29 cellular contexts compared by ENCODE assay signal in the genomic region with DNA sequence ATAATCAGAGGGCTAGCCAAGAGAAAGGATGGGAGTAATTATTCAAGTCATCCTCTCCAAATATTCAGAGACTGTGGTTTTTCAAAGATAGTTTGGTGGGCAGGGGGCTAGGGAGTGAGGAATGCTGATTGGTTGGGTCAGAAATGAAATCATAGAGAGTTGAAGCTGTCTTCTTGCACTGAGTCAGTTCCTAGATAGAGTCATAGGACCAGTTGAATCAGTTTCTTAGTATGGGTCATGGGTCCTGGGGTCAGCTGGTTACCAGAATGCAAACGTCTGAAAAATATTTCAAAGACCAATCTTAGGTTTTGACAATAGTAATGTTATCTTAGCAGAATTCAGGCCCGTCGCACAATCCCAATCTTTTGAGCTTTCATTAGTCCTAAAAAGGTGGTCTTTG.
"Had no signal": no experiment of that assay in that cellular context is flagged by ENCODE, and none has a peak within 500 bp of the region (broad histone marks: within the 10 kb centered on the region; RNA-seq: fewer than 3 reads in every experiment).

No MANE protein-coding gene starts in this region.

- H3K9me3 Mint-ChIP-seq: natural killer cell; stimulated activated naive CD8-positive, alpha-beta T cell treated with anti-CD3 and anti-CD28 coated beads, Interleukin-15, Interleukin-2, amounts not matched to agents 100 ng/mL and 50 ng/mL, for 24 hours had no signal

- H3K36me3 ChIP-seq: left lung, lower lobe of right lung, neural progenitor cell, neutrophil, ovary, right atrium auricular region, right lobe of liver, suprapubic skin, thoracic aorta, tibial artery, upper lobe of right lung had no signal

- H3K9ac ChIP-seq: neural progenitor cell had no signal

- H3K27ac ChIP-seq: left lung, lower lobe of right lung, neural progenitor cell, neutrophil, ovary, right atrium auricular region, right lobe of liver, suprapubic skin, thoracic aorta, tibial artery, upper lobe of right lung had no signal

- H3K4me3 Mint-ChIP-seq: mesothelial cell of epicardium; naive B cell; natural killer cell; nephron progenitor cell; neural progenitor cell; stimulated activated naive CD8-positive, alpha-beta T cell treated with anti-CD3 and anti-CD28 coated beads, Interleukin-15, Interleukin-2, amounts not matched to agents 100 ng/mL and 50 ng/mL, for 24 hours had no signal

- H3K4me3 ChIP-seq: left lung, lower lobe of right lung, neural progenitor cell, ovary, right atrium auricular region, right lobe of liver, smooth muscle cell, suprapubic skin, thoracic aorta, tibial artery, upper lobe of right lung had no signal

- ATAC-seq: left colon, left lung, lower lobe of right lung, natural killer cell, right lobe of liver, upper lobe of right lung had no signal

- H3K4me2 ChIP-seq: neural progenitor cell, smooth muscle cell had no signal

- H3K27me3 Mint-ChIP-seq: progenitor cell of endocrine pancreas had no signal

- H3K27me3 ChIP-seq: left lung, neural progenitor cell, neutrophil, ovary, right atrium auricular region, right lobe of liver, suprapubic skin, tibial artery, upper lobe of right lung had no signal

- DNase-seq: hippocampal formation; kidney; left colon; left lung; lower lobe of right lung; mammary epithelial cell; mesenchymal stem cell; naive B cell; natural killer cell; nephron progenitor cell; occipital lobe; ovary; right lobe of liver; stimulated activated CD4-positive, alpha-beta T cell treated with anti-CD3 and anti-CD28 coated beads, Interleukin-1b, Interleukin-23, amount 100 ng/mL, for 48 hours; stimulated activated CD4-positive, alpha-beta T cell treated with anti-CD3 and anti-CD28 coated beads, Interleukin-2, amount 100 ng/mL, for 48 hours; stimulated activated CD4-positive, alpha-beta T cell treated with anti-CD3 and anti-CD28 coated beads, Interleukin-4, amount 100 ng/mL, for 4 hours; stimulated activated naive CD4-positive, alpha-beta T cell; tibial artery; trophoblast cell; upper lobe of right lung had no signal

- H3K36me3 Mint-ChIP-seq: naive B cell, natural killer cell had no signal

- H3K9me3 ChIP-seq: left lung, lower lobe of right lung, neutrophil, ovary, right lobe of liver, suprapubic skin, thoracic aorta, tibial artery, upper lobe of right lung had no signal

- H3K4me1 ChIP-seq: left lung, lower lobe of right lung, right atrium auricular region, suprapubic skin, tibial artery, upper lobe of right lung had no signal

- H3K27ac Mint-ChIP-seq: mesothelial cell of epicardium; naive B cell; natural killer cell; nephron progenitor cell; neural progenitor cell; progenitor cell of endocrine pancreas; stimulated activated naive CD8-positive, alpha-beta T cell treated with anti-CD3 and anti-CD28 coated beads, Interleukin-15, Interleukin-2, amounts not matched to agents 100 ng/mL and 50 ng/mL, for 24 hours had no signal

- H3K4me1 Mint-ChIP-seq: naive B cell, natural killer cell had no signal
